ENCODE assay signal across 27 cellular contexts in genomic region chr6:32621372-32621771, GRCh38. TPM values are rescaled to one million over a fixed set of nuclear protein-coding genes. Genes with fewer than 3 reads are reported as not detected.
"Had no signal": no experiment of that assay in that cellular context is flagged by ENCODE, and none has a peak within 500 bp of the region (broad histone marks: within the 10 kb centered on the region; RNA-seq: fewer than 3 reads in every experiment).

No MANE protein-coding gene starts in this region.

- FAIRE-seq: bronchial epithelial cell, endothelial cell of umbilical vein, pancreas, small intestine had no signal

- H3K4me3 Mint-ChIP-seq: activated T-cell treated with anti-CD3 and anti-CD28 coated beads, Interleukin-2, amount 50 U/mL, for 72 hours had no signal

- H3K4me3 ChIP-seq: adrenal gland, esophagus muscularis mucosa, gastroesophageal sphincter, heart right ventricle, pancreas, right lobe of liver, stomach, thoracic aorta, upper lobe of left lung had no signal

- H3K9me3 ChIP-seq: adrenal gland, gastroesophageal sphincter, pancreas, right lobe of liver, thoracic aorta had no signal

- H3K27ac Mint-ChIP-seq: activated T-cell treated with anti-CD3 and anti-CD28 coated beads, Interleukin-2, amount 50 U/mL, for 72 hours had no signal

- DNase-seq: activated CD4-positive, alpha-beta T cell treated with anti-CD3 and anti-CD28 coated beads for 1 hour; activated CD8-positive, alpha-beta memory T cell treated with anti-CD3 and anti-CD28 coated beads for 24 hours; activated CD8-positive, alpha-beta memory T cell treated with anti-CD3 and anti-CD28 coated beads, Interleukin-2, amount 50 U/mL, for 48 hours; activated effector memory CD4-positive, alpha-beta T cell treated with anti-CD3 and anti-CD28 coated beads, Interleukin-2, amount 50 U/mL, for 16 hours; activated naive CD4-positive, alpha-beta T cell treated with anti-CD3 and anti-CD28 coated beads, Interleukin-2, amount 50 U/mL, for 16 hours; activated T-cell treated with anti-CD3 and anti-CD28 coated beads, Interleukin-2, amount 50 U/mL, for 72 hours; adrenal gland; dermis blood vessel endothelial cell; effector memory CD4-positive, alpha-beta T cell; heart right ventricle; left ventricle myocardium superior; naive thymus-derived CD4-positive, alpha-beta T cell; pancreas; right lobe of liver; small intestine; stimulated activated CD4-positive, alpha-beta T cell treated with anti-CD3 and anti-CD28 coated beads, Interleukin-15, amount 100 ng/mL, for 24 hours; stimulated activated CD4-positive, alpha-beta T cell treated with anti-CD3 and anti-CD28 coated beads, Interleukin-2, amount 100 ng/mL, for 48 hours; stomach; upper lobe of left lung had no signal

- H3K4me1 ChIP-seq: adrenal gland, esophagus muscularis mucosa, gastroesophageal sphincter, pancreas, right lobe of liver, stomach, upper lobe of left lung had no signal

- H3K27ac ChIP-seq: adrenal gland, esophagus muscularis mucosa, gastroesophageal sphincter, heart right ventricle, neutrophil, pancreas, right lobe of liver, stomach, thoracic aorta, upper lobe of left lung, VCaP had no signal

- ATAC-seq: activated T-cell treated with anti-CD3 and anti-CD28 coated beads, Interleukin-2, amount 50 U/mL, for 72 hours; gastroesophageal sphincter; heart right ventricle; left ventricle myocardium superior; naive thymus-derived CD4-positive, alpha-beta T cell; pancreas; right lobe of liver had no signal

- H3K27me3 ChIP-seq: adrenal gland, esophagus muscularis mucosa, gastroesophageal sphincter, heart right ventricle, pancreas, right lobe of liver, stomach, upper lobe of left lung had no signal

- H3K36me3 ChIP-seq: adrenal gland, esophagus muscularis mucosa, gastroesophageal sphincter, heart right ventricle, neutrophil, pancreas, right lobe of liver, stomach, thoracic aorta, upper lobe of left lung had no signal

RNA-seq across cellular contexts. Expression of gene HLA-DQA1, which starts 15.8 kb away (rescaled TPM):
- total RNA-seq: bronchial epithelial cell, cerebellum, dermis blood vessel endothelial cell, endothelial cell of umbilical vein had no signal
- polyA plus RNA-seq: endothelial cell of umbilical vein had no signal

RNA-seq across cellular contexts. Expression of gene HLA-DRB1, which starts 31.7 kb away (rescaled TPM):
- total RNA-seq: bronchial epithelial cell, endothelial cell of umbilical vein had no signal
- polyA plus RNA-seq: endothelial cell of umbilical vein had no signal

RNA-seq across cellular contexts. Expression of gene HLA-DQB1, which starts 45.1 kb away (rescaled TPM):
- total RNA-seq: bronchial epithelial cell, cerebellum, dermis blood vessel endothelial cell, endothelial cell of umbilical vein had no signal
- polyA plus RNA-seq: endothelial cell of umbilical vein had no signal
